ENCODE assay signal across 10 cellular contexts in genomic region chr7:90726623-90727022, GRCh38.
DNase-seq lines count a peak whose midpoint lies in the region; ATAC-seq and TF ChIP-seq lines count a peak whose summit lies in the region.
"Had no signal": no experiment of that assay in that cellular context is flagged by ENCODE, and none has a peak within 500 bp of the region (broad histone marks: within the 10 kb centered on the region; RNA-seq: fewer than 3 reads in every experiment).

No MANE protein-coding gene starts in this region.

- peak in 1 of 5 donors; percentile 26 for DNase-seq in heart left ventricle
- DNase-seq in RKO (ENCODE audit: low spot score): no peak
- no peak for DNase-seq in epidermal melanocyte (ENCODE audit: insufficient read length, low spot score)
- no peak for DNase-seq in NCI-H2171 treated with DMSO at 0.1 percent for 48 hours (lab: John Stamatoyannopoulos, UW)
- no peak for DNase-seq in activated CD8-positive, alpha-beta T cell treated with anti-CD3 and anti-CD28 coated beads, Interleukin-2, amount 10 ng/mL, durations not matched to agents 7 days and 5 days
- DNase-seq: activated CD4-positive, alpha-beta T cell treated with anti-CD3 and anti-CD28 coated beads, Interleukin-2, amount 50 U/mL, for 1 hour; NCI-H774 had no signal

- H3K27me3 ChIP-seq in OCI-LY3 (ENCODE audit: low read depth, low read length) (no peaks in the 10 kb centered on the region), heart left ventricle (no peaks in the 10 kb centered on the region), skeletal muscle satellite cell (ENCODE audit: control insufficient read depth, insufficient read depth, low read length) (no peaks in the 10 kb centered on the region)

- no peak overlapping the region for H3K4me3 Mint-ChIP-seq in activated CD8-positive, alpha-beta T cell treated with anti-CD3 and anti-CD28 coated beads, Interleukin-2, amount 10 ng/mL, durations not matched to agents 7 days and 5 days

- no peaks in the 10 kb centered on the region for H3K4me1 Mint-ChIP-seq in activated CD8-positive, alpha-beta T cell treated with anti-CD3 and anti-CD28 coated beads, Interleukin-2, amount 10 ng/mL, durations not matched to agents 7 days and 5 days (ENCODE audit: low read depth)

- no peak for TF ChIP-seq POLR2A in heart left ventricle (IDR thresholded peaks at IDR 0.05)

- H3K36me3 ChIP-seq in OCI-LY3 (replicated peaks; ENCODE audit: low read depth, low read length) (no peaks in the 10 kb centered on the region), heart left ventricle (no peaks in the 10 kb centered on the region), skeletal muscle satellite cell (ENCODE audit: insufficient read depth, low read length) (no peaks in the 10 kb centered on the region)

- H3K9me3 ChIP-seq in OCI-LY3 (ENCODE audit: insufficient read depth, low read length) (no peaks in the 10 kb centered on the region), heart left ventricle (peaks cover 0 to 10% (median 0%) of the 10 kb centered on the region in 12 donors), skeletal muscle satellite cell (replicated peaks; ENCODE audit: low read length) (no peaks in the 10 kb centered on the region)

- no peak overlapping the region for H3K9ac ChIP-seq in OCI-LY3 (ENCODE audit: low read length)
- H3K9ac ChIP-seq in skeletal muscle satellite cell (ENCODE audit: low read depth, low read length): no peak overlapping the region

- H4K20me1 ChIP-seq in OCI-LY3 (ENCODE audit: insufficient read depth, low read length): no peaks in the 10 kb centered on the region

- H3K4me1 ChIP-seq in OCI-LY3 (ENCODE audit: low read length): peaks cover 11% of the 10 kb centered on the region
- peaks cover 0 to 35% (median 18%) of the 10 kb centered on the region in 12 donors for H3K4me1 ChIP-seq in heart left ventricle
- peaks cover 21% of the 10 kb centered on the region for H3K4me1 ChIP-seq in skeletal muscle satellite cell (ENCODE audit: control insufficient read depth, insufficient read depth, low read length)

- intact Hi-C loops in heart left ventricle (cut with DNase I): no loop called here

- no peak overlapping the region; the same call in 1 of the 2 replicates for H2AFZ ChIP-seq in OCI-LY3 (ENCODE audit: low read depth, low read length)

- no peaks in the 10 kb centered on the region for H3K36me3 Mint-ChIP-seq in activated CD8-positive, alpha-beta T cell treated with anti-CD3 and anti-CD28 coated beads, Interleukin-2, amount 10 ng/mL, durations not matched to agents 7 days and 5 days (ENCODE audit: low read depth)

- CTCF ChIA-PET in activated CD8-positive, alpha-beta T cell treated with anti-CD3 and anti-CD28 coated beads, Interleukin-2, amount 10 ng/mL, durations not matched to agents 7 days and 5 days (lab: Charles Lee): no interaction called here

- H3K79me2 ChIP-seq in OCI-LY3 (ENCODE audit: low read length): no peaks in the 10 kb centered on the region

- H3K9me3 Mint-ChIP-seq in activated CD8-positive, alpha-beta T cell treated with anti-CD3 and anti-CD28 coated beads, Interleukin-2, amount 10 ng/mL, durations not matched to agents 7 days and 5 days (ENCODE audit: insufficient read depth): no peaks in the 10 kb centered on the region

- no peaks in the 10 kb centered on the region for H3K27me3 Mint-ChIP-seq in activated CD8-positive, alpha-beta T cell treated with anti-CD3 and anti-CD28 coated beads, Interleukin-2, amount 10 ng/mL, durations not matched to agents 7 days and 5 days (ENCODE audit: low read depth)

- POLR2A ChIA-PET in activated CD8-positive, alpha-beta T cell treated with anti-CD3 and anti-CD28 coated beads, Interleukin-2, amount 10 ng/mL, durations not matched to agents 7 days and 5 days (lab: Charles Lee): no interaction called here

- ATAC-seq in GM18868 (IDR thresholded peaks at IDR 0.05; ENCODE audit: unreplicated experiment): peak; percentile 23
- ATAC-seq in heart left ventricle: peak; percentile 77 to 87 (median 82)
- no peak for ATAC-seq in activated CD8-positive, alpha-beta T cell treated with anti-CD3 and anti-CD28 coated beads, Interleukin-2, amount 10 ng/mL, durations not matched to agents 7 days and 5 days

- H3K27ac ChIP-seq in OCI-LY3 (ENCODE audit: low read length) (no peak overlapping the region), heart left ventricle (peak overlapping the region in 8 of 12 donors; percentile 3 to 50 (median 26))

- no peak for TF ChIP-seq CTCF in OCI-LY3 (IDR thresholded peaks at IDR 0.05; ENCODE audit: low read depth, low read length)
- no peak for TF ChIP-seq CTCF in heart left ventricle (IDR thresholded peaks at IDR 0.05)

- H3K27ac Mint-ChIP-seq in activated CD8-positive, alpha-beta T cell treated with anti-CD3 and anti-CD28 coated beads, Interleukin-2, amount 10 ng/mL, durations not matched to agents 7 days and 5 days: no peak overlapping the region

- 7 to 26% (median 18%) methylated on average over 3 of the region's 3 CpGs for WGBS in heart left ventricle, 4 donors

- H3K4me3 ChIP-seq in OCI-LY3 (ENCODE audit: low read length): no peak overlapping the region
- peak overlapping the region in 1 of 12 donors; percentile 9 for H3K4me3 ChIP-seq in heart left ventricle
- H3K4me3 ChIP-seq in skeletal muscle satellite cell (ENCODE audit: low read length): no peak overlapping the region

- H3K4me2 ChIP-seq in OCI-LY3 (ENCODE audit: low read length) (peak overlapping the region; percentile 27; the same call in 1 of the 2 replicates), skeletal muscle satellite cell (ENCODE audit: low read length) (peak overlapping the region; percentile 23)
